Comparison of ENCODE assay signal across 9 cellular contexts in genomic region chrX:38347136-38347535, GRCh38. TPM values are rescaled to one million over a fixed set of nuclear protein-coding genes. Genes with fewer than 3 reads are reported as not detected.
DNase-seq lines count a peak whose midpoint lies in the region; ATAC-seq and TF ChIP-seq lines count a peak whose summit lies in the region.
"Had no signal": no experiment of that assay in that cellular context is flagged by ENCODE, and none has a peak within 500 bp of the region (broad histone marks: within the 10 kb centered on the region; RNA-seq: fewer than 3 reads in every experiment).

No MANE protein-coding gene starts in this region.

- no peaks in the 10 kb centered on the region for H3K4me1 ChIP-seq in prostate gland (replicated peaks)
- H3K4me1 ChIP-seq: adrenal gland had no signal

- TF ChIP-seq POLR2A in prostate gland (IDR thresholded peaks at IDR 0.05): no peak

- no peaks in the 10 kb centered on the region for H3K27me3 ChIP-seq in prostate gland (replicated peaks; ENCODE audit: insufficient read depth)

- WGBS in prostate gland: 68% methylated on average over 2 of the region's 2 CpGs

- H3K4me3 ChIP-seq in epithelial cell of esophagus (ENCODE audit: low read length) (no peak overlapping the region), prostate gland (no peak overlapping the region)
- H3K4me3 ChIP-seq: adrenal gland, PC-9 had no signal

- no peaks in the 10 kb centered on the region for H3K9me3 ChIP-seq in prostate gland
- H3K9me3 ChIP-seq: adrenal gland had no signal

- H3K36me3 ChIP-seq in prostate gland: no peaks in the 10 kb centered on the region
- H3K36me3 ChIP-seq: adrenal gland had no signal

- no peak for TF ChIP-seq CTCF in epithelial cell of esophagus (IDR thresholded peaks at IDR 0.05; ENCODE audit: insufficient read depth, low read depth, low read length, missing control alignments)
- TF ChIP-seq CTCF in prostate gland (IDR thresholded peaks at IDR 0.05): no peak

- intact Hi-C loops in prostate gland (cut with DNase I): no loop called here

- H3K27ac ChIP-seq in prostate gland: no peak overlapping the region
- H3K27ac ChIP-seq: adrenal gland, PC-9 had no signal

- DNase-seq in HPDE6-E6E7 (ENCODE audit: extremely low spot score) (peak; percentile 12), epithelial cell of esophagus (ENCODE audit: low read depth) (peak; percentile 78), pulmonary artery endothelial cell (ENCODE audit: low read depth, low spot score) (peak; percentile 72), prostate gland (ENCODE audit: low spot score) (no peak)
- no peak for DNase-seq in stimulated activated CD4-positive, alpha-beta T cell treated with anti-CD3 and anti-CD28 coated beads, Interleukin-2, amount 100 ng/mL, for 24 hours
- DNase-seq: PC-9 had no signal

- ATAC-seq in GM21529 (IDR thresholded peaks at IDR 0.05; ENCODE audit: unreplicated experiment): peak; percentile 86
- ATAC-seq in GM21737 (IDR thresholded peaks at IDR 0.05; ENCODE audit: unreplicated experiment): no peak

RNA-seq across cellular contexts. Expression of gene OTC, which starts 5.3 kb away (rescaled TPM):
- total RNA-seq in pulmonary artery endothelial cell: not detected in 2 replicates
- total RNA-seq in prostate gland: under 1 TPM in 1 of 2 donors, not detected in 1; 0.34 TPM
- total RNA-seq: PC-9 had no signal

RNA-seq across cellular contexts. Expression of gene RPGR, which starts 19.8 kb away (rescaled TPM):
- total RNA-seq in pulmonary artery endothelial cell (38.1 and 39.7 TPM in 2 replicates), prostate gland (10 to 100 TPM; 12.1 to 12.9 TPM)
- total RNA-seq: PC-9 had no signal

Comparison
In these comparisons a context has a peak if more than half of its experiments do, and no peak if none do; other contexts are left out.
1. DNase-seq: peak in HPDE6-E6E7 (single experiment), epithelial cell of esophagus (single experiment) and pulmonary artery endothelial cell (single experiment); none in stimulated activated CD4-positive, alpha-beta T cell treated with anti-CD3 and anti-CD28 coated beads, Interleukin-2, amount 100 ng/mL, for 24 hours (0 of 2) and prostate gland (single experiment).